In the genomic region with DNA sequence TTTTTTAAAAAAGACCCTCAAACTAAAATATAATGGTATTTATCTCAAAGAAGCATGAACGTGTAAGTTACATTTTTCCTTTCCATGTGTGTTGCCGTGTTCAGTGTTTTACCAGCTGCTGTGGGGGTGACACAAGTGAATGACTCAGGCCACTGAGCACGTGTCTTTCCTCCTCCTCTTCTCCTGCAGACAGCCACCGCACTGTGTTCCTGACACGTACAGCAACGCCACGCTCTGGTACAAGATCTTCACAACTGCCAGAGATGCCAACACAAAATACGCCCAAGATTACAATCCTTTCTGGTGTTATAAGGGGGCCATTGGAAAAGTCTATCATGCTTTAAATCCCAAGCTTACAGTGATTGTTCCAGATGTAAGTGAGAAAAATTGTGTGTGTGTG, we compare ENCODE assay signal across 21 cellular contexts. TPM values are rescaled to one million over a fixed set of nuclear protein-coding genes. Genes with fewer than 3 reads are reported as not detected.
A peak's percentile ranks its signal among the peaks of the same experiment; 100 is the strongest.
DNase-seq lines count a peak whose midpoint lies in the region; ATAC-seq and TF ChIP-seq lines count a peak whose summit lies in the region.
"Had no signal": no experiment of that assay in that cellular context is flagged by ENCODE, and none has a peak within 500 bp of the region (broad histone marks: within the 10 kb centered on the region; RNA-seq: fewer than 3 reads in every experiment).

No MANE protein-coding gene starts in this region.

- no peak for TF ChIP-seq CTCF in RWPE1 (conservative IDR thresholded peaks at IDR 0.05; ENCODE audit: low read depth)
- no peak for TF ChIP-seq CTCF in epithelial cell of esophagus (IDR thresholded peaks at IDR 0.05; ENCODE audit: insufficient read depth, low read depth, low read length, missing control alignments)
- no peak for TF ChIP-seq CTCF in nephron progenitor cell (IDR thresholded peaks at IDR 0.05)
- TF ChIP-seq CTCF in GM23338 (conservative IDR thresholded peaks at IDR 0.05; ENCODE audit: low read depth in 2 of 2), result no peak

- no peak overlapping the region for H3K4me3 ChIP-seq in epithelial cell of esophagus (ENCODE audit: low read length)
- no peak overlapping the region for H3K4me3 ChIP-seq in GM23338
- H3K4me3 ChIP-seq: A549, GM12878, HAP-1, lower lobe of right lung, right lobe of liver had no signal

- peaks cover 45% of the 10 kb centered on the region for H3K36me3 Mint-ChIP-seq in nephron progenitor cell (ENCODE audit: low read depth)
- H3K36me3 Mint-ChIP-seq in GM23338 (ENCODE audit: low read depth), result peaks cover 59% of the 10 kb centered on the region

- H3K9me3 Mint-ChIP-seq in nephron progenitor cell (no peaks in the 10 kb centered on the region), GM23338 (no peaks in the 10 kb centered on the region)
- H3K9me3 Mint-ChIP-seq: CD4-positive, alpha-beta T cell; type B pancreatic cell; WTC11 had no signal

- H4K20me1 ChIP-seq in GM23338 (replicated peaks; ENCODE audit: insufficient read depth), result peaks cover 7% of the 10 kb centered on the region; the same call in 1 of the 2 replicates

- H3K79me2 ChIP-seq in GM23338 (replicated peaks; ENCODE audit: insufficient read depth), result no peaks in the 10 kb centered on the region

- CTCF ChIA-PET in RWPE1 (lab: Yijun Ruan, JAX), result interaction anchor here (0.6 kb wide), 1 partner anchor 209 kb away, joined by 3 read pairs; no protein-coding TSS in a partner anchor

- peaks cover 26% of the 10 kb centered on the region for H3K36me3 ChIP-seq in GM23338 (ENCODE audit: insufficient read depth)

- no peak for ATAC-seq in HG02852 (IDR thresholded peaks at IDR 0.05; ENCODE audit: unreplicated experiment)
- no peak for ATAC-seq in GM23338
- no peak for ATAC-seq in GM19324 (IDR thresholded peaks at IDR 0.05; ENCODE audit: low FRiP score, unreplicated experiment)
- ATAC-seq: A549, GM12878, lower lobe of right lung, right lobe of liver, WTC11 had no signal

- H3K4me1 ChIP-seq in GM23338 (ENCODE audit: insufficient read depth), result no peaks in the 10 kb centered on the region
- H3K4me1 ChIP-seq: HAP-1, lower lobe of right lung, right lobe of liver had no signal

- H3K27me3 ChIP-seq in GM23338 (ENCODE audit: insufficient read depth), result no peaks in the 10 kb centered on the region
- H3K27me3 ChIP-seq: right lobe of liver had no signal

- H3K4me1 Mint-ChIP-seq in nephron progenitor cell, result no peaks in the 10 kb centered on the region
- H3K4me1 Mint-ChIP-seq in GM23338, result 0 out of 3 replicates have a peak, but pooled peaks cover 5% of the 10 kb centered on the region
- H3K4me1 Mint-ChIP-seq: WTC11 had no signal

- no peaks in the 10 kb centered on the region; the same call in 1 of the 2 replicates for H3F3A ChIP-seq in GM23338 (replicated peaks; ENCODE audit: low read depth)

- POLR2A ChIA-PET in RWPE1 (lab: Yijun Ruan, JAX; ENCODE audit: low non-redundant PET), result no interaction called here

- peak; percentile 52 for DNase-seq in A172 (ENCODE audit: low spot score)
- no peak for DNase-seq in RWPE1 (ENCODE audit: low spot score)
- peak; percentile 15 for DNase-seq in epithelial cell of esophagus (ENCODE audit: low read depth)
- no peak for DNase-seq in nephron progenitor cell
- no peak for DNase-seq in NCI-H2171 (lab: John Stamatoyannopoulos, UW)
- no peak for DNase-seq in GM23338 (ENCODE audit: low spot score)
- DNase-seq: activated CD8-positive, alpha-beta memory T cell treated with anti-CD3 and anti-CD28 coated beads for 24 hours; CD4-positive, alpha-beta T cell; foreskin melanocyte; lower lobe of right lung; MV-4-11; NCI-H774; right lobe of liver; T-helper 1 cell had no signal

- peak overlapping the region; percentile 38 for H3K27ac Mint-ChIP-seq in nephron progenitor cell
- no peak overlapping the region for H3K27ac Mint-ChIP-seq in GM23338
- H3K27ac Mint-ChIP-seq: CD4-positive, alpha-beta T cell; type B pancreatic cell; WTC11 had no signal

- H3K27ac ChIP-seq in RWPE1, result peak overlapping the region; percentile 20; the same call in 1 of the 2 replicates
- no peak overlapping the region for H3K27ac ChIP-seq in GM23338 (ENCODE audit: low read depth)
- H3K27ac ChIP-seq: lower lobe of right lung, right lobe of liver had no signal

- H3K27me3 Mint-ChIP-seq in nephron progenitor cell (ENCODE audit: low read depth, poor library complexity), result no peaks in the 10 kb centered on the region
- peaks cover 5% of the 10 kb centered on the region for H3K27me3 Mint-ChIP-seq in GM23338 (ENCODE audit: insufficient read depth, low read depth, poor library complexity)
- H3K27me3 Mint-ChIP-seq: CD4-positive, alpha-beta T cell; type B pancreatic cell had no signal

- H3K4me3 Mint-ChIP-seq in nephron progenitor cell (no peak overlapping the region), GM23338 (no peak overlapping the region)
- H3K4me3 Mint-ChIP-seq: CD4-positive, alpha-beta T cell; type B pancreatic cell; WTC11 had no signal

- no peak overlapping the region for H2AFZ ChIP-seq in GM23338

- no peak overlapping the region for H3K4me2 ChIP-seq in GM23338
- H3K4me2 ChIP-seq: A549 had no signal

- H3K9me2 ChIP-seq in GM23338 (ENCODE audit: insufficient read depth), result no peaks in the 10 kb centered on the region

TF ChIP-seq in GM23338, 12 proteins besides CTCF, POLR2A, EP300 and RAD21 (continues in another document):
- TF ChIP-seq, protein P1, sequence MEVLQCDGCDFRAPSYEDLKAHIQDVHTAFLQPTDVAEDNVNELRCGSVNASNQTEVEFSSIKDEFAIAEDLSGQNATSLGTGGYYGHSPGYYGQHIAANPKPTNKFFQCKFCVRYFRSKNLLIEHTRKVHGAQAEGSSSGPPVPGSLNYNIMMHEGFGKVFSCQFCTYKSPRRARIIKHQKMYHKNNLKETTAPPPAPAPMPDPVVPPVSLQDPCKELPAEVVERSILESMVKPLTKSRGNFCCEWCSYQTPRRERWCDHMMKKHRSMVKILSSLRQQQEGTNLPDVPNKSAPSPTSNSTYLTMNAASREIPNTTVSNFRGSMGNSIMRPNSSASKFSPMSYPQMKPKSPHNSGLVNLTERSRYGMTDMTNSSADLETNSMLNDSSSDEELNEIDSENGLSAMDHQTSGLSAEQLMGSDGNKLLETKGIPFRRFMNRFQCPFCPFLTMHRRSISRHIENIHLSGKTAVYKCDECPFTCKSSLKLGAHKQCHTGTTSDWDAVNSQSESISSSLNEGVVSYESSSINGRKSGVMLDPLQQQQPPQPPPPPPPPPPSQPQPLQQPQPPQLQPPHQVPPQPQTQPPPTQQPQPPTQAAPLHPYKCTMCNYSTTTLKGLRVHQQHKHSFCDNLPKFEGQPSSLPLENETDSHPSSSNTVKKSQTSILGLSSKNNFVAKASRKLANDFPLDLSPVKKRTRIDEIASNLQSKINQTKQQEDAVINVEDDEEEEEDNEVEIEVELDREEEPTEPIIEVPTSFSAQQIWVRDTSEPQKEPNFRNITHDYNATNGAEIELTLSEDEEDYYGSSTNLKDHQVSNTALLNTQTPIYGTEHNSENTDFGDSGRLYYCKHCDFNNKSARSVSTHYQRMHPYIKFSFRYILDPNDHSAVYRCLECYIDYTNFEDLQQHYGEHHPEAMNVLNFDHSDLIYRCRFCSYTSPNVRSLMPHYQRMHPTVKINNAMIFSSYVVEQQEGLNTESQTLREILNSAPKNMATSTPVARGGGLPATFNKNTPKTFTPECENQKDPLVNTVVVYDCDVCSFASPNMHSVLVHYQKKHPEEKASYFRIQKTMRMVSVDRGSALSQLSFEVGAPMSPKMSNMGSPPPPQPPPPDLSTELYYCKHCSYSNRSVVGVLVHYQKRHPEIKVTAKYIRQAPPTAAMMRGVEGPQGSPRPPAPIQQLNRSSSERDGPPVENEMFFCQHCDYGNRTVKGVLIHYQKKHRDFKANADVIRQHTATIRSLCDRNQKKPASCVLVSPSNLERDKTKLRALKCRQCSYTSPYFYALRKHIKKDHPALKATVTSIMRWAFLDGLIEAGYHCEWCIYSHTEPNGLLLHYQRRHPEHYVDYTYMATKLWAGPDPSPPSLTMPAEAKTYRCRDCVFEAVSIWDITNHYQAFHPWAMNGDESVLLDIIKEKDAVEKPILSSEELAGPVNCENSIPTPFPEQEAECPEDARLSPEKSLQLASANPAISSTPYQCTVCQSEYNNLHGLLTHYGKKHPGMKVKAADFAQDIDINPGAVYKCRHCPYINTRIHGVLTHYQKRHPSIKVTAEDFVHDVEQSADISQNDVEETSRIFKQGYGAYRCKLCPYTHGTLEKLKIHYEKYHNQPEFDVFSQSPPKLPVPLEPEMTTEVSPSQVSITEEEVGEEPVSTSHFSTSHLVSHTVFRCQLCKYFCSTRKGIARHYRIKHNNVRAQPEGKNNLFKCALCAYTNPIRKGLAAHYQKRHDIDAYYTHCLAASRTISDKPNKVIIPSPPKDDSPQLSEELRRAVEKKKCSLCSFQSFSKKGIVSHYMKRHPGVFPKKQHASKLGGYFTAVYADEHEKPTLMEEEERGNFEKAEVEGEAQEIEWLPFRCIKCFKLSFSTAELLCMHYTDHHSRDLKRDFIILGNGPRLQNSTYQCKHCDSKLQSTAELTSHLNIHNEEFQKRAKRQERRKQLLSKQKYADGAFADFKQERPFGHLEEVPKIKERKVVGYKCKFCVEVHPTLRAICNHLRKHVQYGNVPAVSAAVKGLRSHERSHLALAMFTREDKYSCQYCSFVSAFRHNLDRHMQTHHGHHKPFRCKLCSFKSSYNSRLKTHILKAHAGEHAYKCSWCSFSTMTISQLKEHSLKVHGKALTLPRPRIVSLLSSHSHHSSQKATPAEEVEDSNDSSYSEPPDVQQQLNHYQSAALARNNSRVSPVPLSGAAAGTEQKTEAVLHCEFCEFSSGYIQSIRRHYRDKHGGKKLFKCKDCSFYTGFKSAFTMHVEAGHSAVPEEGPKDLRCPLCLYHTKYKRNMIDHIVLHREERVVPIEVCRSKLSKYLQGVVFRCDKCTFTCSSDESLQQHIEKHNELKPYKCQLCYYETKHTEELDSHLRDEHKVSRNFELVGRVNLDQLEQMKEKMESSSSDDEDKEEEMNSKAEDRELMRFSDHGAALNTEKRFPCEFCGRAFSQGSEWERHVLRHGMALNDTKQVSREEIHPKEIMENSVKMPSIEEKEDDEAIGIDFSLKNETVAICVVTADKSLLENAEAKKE (CRISPR knock-in tag; IDR thresholded peaks at IDR 0.05), result no peak
- no peak for TF ChIP-seq ZNF331 (CRISPR knock-in tag; IDR thresholded peaks at IDR 0.05; ENCODE audit: low read depth)

RNA-seq across cellular contexts. Expression of a gene that starts 29.7 kb away (rescaled TPM):
- total RNA-seq in A172 (2014; rRNA removed; shearing (Covaris generic)), result 124 and 129 TPM in 2 replicates
- 63.5 and 73.7 TPM in 2 replicates for total RNA-seq in GM23338 (2014; rRNA removed; shearing (Covaris generic))
- polyA plus RNA-seq in GM23338 (2016; fragmentation: Nextera tagmentation; extraction: Ambion mirVana), result 35.3 and 40.2 TPM in 2 replicates

RNA-seq across cellular contexts. Expression of a gene that starts 44.6 kb away (rescaled TPM):
- 192 and 259 TPM in 2 replicates for total RNA-seq in A172 (2014; rRNA removed; shearing (Covaris generic))
- 14.4 and 20.5 TPM in 2 replicates for total RNA-seq in GM23338 (2014; rRNA removed; shearing (Covaris generic))
- 32.7 and 34.4 TPM in 2 replicates for polyA plus RNA-seq in GM23338 (2016; fragmentation: Nextera tagmentation; extraction: Ambion mirVana)

RNA-seq across cellular contexts. Expression of a gene that starts 45.9 kb away (rescaled TPM):
- 33.5 and 37.4 TPM in 2 replicates for total RNA-seq in A172 (2014; rRNA removed; shearing (Covaris generic))
- total RNA-seq in GM23338 (2014; rRNA removed; shearing (Covaris generic)), result 18.1 and 20.7 TPM in 2 replicates
- polyA plus RNA-seq in GM23338 (2016; fragmentation: Nextera tagmentation; extraction: Ambion mirVana), result 13.8 and 15.2 TPM in 2 replicates

Comparison
In these comparisons a context has a peak if more than half of its experiments do, and no peak if none do; other contexts are left out.
1. DNase-seq: peak in A172 (single experiment) and epithelial cell of esophagus (single experiment); none in RWPE1 (single experiment), nephron progenitor cell (single experiment), NCI-H2171 (single experiment) and GM23338 (single experiment).